9 cellular contexts compared by ENCODE assay signal in genomic region chr14:76710093-76711010, GRCh38. TPM values are rescaled to one million over a fixed set of nuclear protein-coding genes. Genes with fewer than 3 reads are reported as not detected.
DNase-seq lines count a peak whose midpoint lies in the region; ATAC-seq and TF ChIP-seq lines count a peak whose summit lies in the region.
"Had no signal": no experiment of that assay in that cellular context is flagged by ENCODE, and none has a peak within 500 bp of the region (broad histone marks: within the 10 kb centered on the region; RNA-seq: fewer than 3 reads in every experiment).

No MANE protein-coding gene starts in this region.

- H3K4me3 Mint-ChIP-seq in nephron = no peak overlapping the region
- no peak overlapping the region for H3K4me3 Mint-ChIP-seq in activated T-helper 2 cell treated with anti-CD3 and anti-CD28 coated beads, Interferon-gamma antibody, Interleukin-2, Interleukin-4, amounts not matched to agents 10 μg/mL and 5 μg/mL and 100 μg/mL, durations not matched to agents 14 hours and 24 hours and 36 hours (ENCODE audit: low read depth)
- H3K4me3 Mint-ChIP-seq: central memory CD8-positive, alpha-beta T cell had no signal

- peaks cover 3% of the 10 kb centered on the region for H3K9me3 Mint-ChIP-seq in nephron
- H3K9me3 Mint-ChIP-seq in activated T-helper 2 cell treated with anti-CD3 and anti-CD28 coated beads, Interferon-gamma antibody, Interleukin-2, Interleukin-4, amounts not matched to agents 10 μg/mL and 5 μg/mL and 100 μg/mL, durations not matched to agents 14 hours and 24 hours and 36 hours = no peaks in the 10 kb centered on the region
- H3K9me3 Mint-ChIP-seq: central memory CD8-positive, alpha-beta T cell had no signal

- no peak for TF ChIP-seq EP300 in esophagus muscularis mucosa (IDR thresholded peaks at IDR 0.05)

- WGBS in esophagus muscularis mucosa = 23% methylated on average over 12 of the region's 12 CpGs

- TF ChIP-seq POLR2A in NB4 (IDR thresholded peaks at IDR 0.05; ENCODE audit: extremely low read depth, insufficient read length) (no peak), esophagus muscularis mucosa (IDR thresholded peaks at IDR 0.05; ENCODE audit: low read depth) (no peak)

- TF ChIP-seq CTCF in NB4 (IDR thresholded peaks at IDR 0.05; ENCODE audit: low read depth, low read length) (peak; percentile 65), esophagus muscularis mucosa (IDR thresholded peaks at IDR 0.05) (peak; percentile 71 to 82 (median 75)), nephron (IDR thresholded peaks at IDR 0.05; ENCODE audit: unreplicated experiment in 3 of 3) (peak; percentile 76 to 80 (median 76))

- H3K4me3 ChIP-seq in NB4 (ENCODE audit: low read depth, low read length) (no peak overlapping the region), esophagus muscularis mucosa (no peak overlapping the region)

- no peak overlapping the region for H3K27ac ChIP-seq in esophagus muscularis mucosa (replicated peaks in 1 of 4)

- peaks cover 3% of the 10 kb centered on the region for H3K27me3 Mint-ChIP-seq in nephron (ENCODE audit: low read depth)
- H3K27me3 Mint-ChIP-seq in activated T-helper 2 cell treated with anti-CD3 and anti-CD28 coated beads, Interferon-gamma antibody, Interleukin-2, Interleukin-4, amounts not matched to agents 10 μg/mL and 5 μg/mL and 100 μg/mL, durations not matched to agents 14 hours and 24 hours and 36 hours (ENCODE audit: low read depth) = peaks cover under 1% of the 10 kb centered on the region

- peaks cover 8% of the 10 kb centered on the region for H3K4me1 Mint-ChIP-seq in nephron
- H3K4me1 Mint-ChIP-seq in activated T-helper 2 cell treated with anti-CD3 and anti-CD28 coated beads, Interferon-gamma antibody, Interleukin-2, Interleukin-4, amounts not matched to agents 10 μg/mL and 5 μg/mL and 100 μg/mL, durations not matched to agents 14 hours and 24 hours and 36 hours (ENCODE audit: low read depth) = no peaks in the 10 kb centered on the region
- H3K4me1 Mint-ChIP-seq: central memory CD8-positive, alpha-beta T cell had no signal

- no peak for ATAC-seq in HG02763 (IDR thresholded peaks at IDR 0.05; ENCODE audit: unreplicated experiment)

- intact Hi-C loops in esophagus muscularis mucosa (cut with DNase I) = loop anchor here (2.0 kb wide), 1 partner anchor 74 kb away; no protein-coding TSS in a partner anchor
- intact Hi-C loops in activated T-helper 2 cell treated with anti-CD3 and anti-CD28 coated beads, Interferon-gamma antibody, Interleukin-2, Interleukin-4, amounts not matched to agents 10 μg/mL and 5 μg/mL and 100 μg/mL, durations not matched to agents 14 hours and 24 hours and 36 hours (cut with micrococcal nuclease) = loop anchor here (1.0 to 5.0 kb wide), 3 partner anchors 74 to 362 kb away; no protein-coding TSS in a partner anchor

- peak; percentile 7 to 24 for DNase-seq in stimulated activated CD4-positive, alpha-beta T cell treated with anti-CD3 and anti-CD28 coated beads, Interleukin-2, amount 100 ng/mL, for 48 hours
- no peak for DNase-seq in stimulated activated CD4-positive, alpha-beta T cell treated with anti-CD3 and anti-CD28 coated beads, Interleukin-4, amount 100 ng/mL, for 1 hour
- DNase-seq in NB4 (ENCODE audit: low read depth) (peak; percentile 60), SKM-1 treated with dmso at 0.1 percent for 144 hours (lab: John Stamatoyannopoulos, UW; ENCODE audit: unreplicated experiment) (peak; percentile 7), esophagus muscularis mucosa (ENCODE audit: extremely low spot score) (no peak)
- no peak for DNase-seq in activated T-helper 2 cell treated with anti-CD3 and anti-CD28 coated beads, Interferon-gamma antibody, Interleukin-2, Interleukin-4, amounts not matched to agents 10 μg/mL and 5 μg/mL and 100 μg/mL, durations not matched to agents 14 hours and 24 hours and 36 hours (ENCODE audit: low spot score)

- H3K27me3 ChIP-seq in esophagus muscularis mucosa = peaks cover 0 to 5% (median 0%) of the 10 kb centered on the region in 4 donors

- peaks cover 0 to 13% (median under 1%) of the 10 kb centered on the region in 4 donors for H3K4me1 ChIP-seq in esophagus muscularis mucosa

- peaks cover 3% of the 10 kb centered on the region for H3K36me3 Mint-ChIP-seq in nephron (ENCODE audit: low read depth)
- no peaks in the 10 kb centered on the region for H3K36me3 Mint-ChIP-seq in activated T-helper 2 cell treated with anti-CD3 and anti-CD28 coated beads, Interferon-gamma antibody, Interleukin-2, Interleukin-4, amounts not matched to agents 10 μg/mL and 5 μg/mL and 100 μg/mL, durations not matched to agents 14 hours and 24 hours and 36 hours (ENCODE audit: low read depth)

- H3K36me3 ChIP-seq in esophagus muscularis mucosa = no peaks in the 10 kb centered on the region

- no peak overlapping the region for H3K27ac Mint-ChIP-seq in nephron
- H3K27ac Mint-ChIP-seq in activated T-helper 2 cell treated with anti-CD3 and anti-CD28 coated beads, Interferon-gamma antibody, Interleukin-2, Interleukin-4, amounts not matched to agents 10 μg/mL and 5 μg/mL and 100 μg/mL, durations not matched to agents 14 hours and 24 hours and 36 hours = no peak overlapping the region

- H3K9me3 ChIP-seq in esophagus muscularis mucosa = no peaks in the 10 kb centered on the region

RNA-seq across cellular contexts. Expression of gene VASH1, which starts 50.9 kb away (rescaled TPM):
- total RNA-seq in esophagus muscularis mucosa = 10 to 100 TPM in 2 of 4 donors, 1 to 10 TPM in 2; 5.6 to 17.5 (median 9.2) TPM
- 12.4 and 12.9 TPM in 2 replicates for total RNA-seq in activated T-helper 2 cell treated with anti-CD3 and anti-CD28 coated beads, Interferon-gamma antibody, Interleukin-2, Interleukin-4, amounts not matched to agents 10 μg/mL and 5 μg/mL and 100 μg/mL, durations not matched to agents 14 hours and 24 hours and 36 hours

Comparison
In these comparisons a context has a peak if more than half of its experiments do, and no peak if none do; other contexts are left out.
1. DNase-seq: peak in stimulated activated CD4-positive, alpha-beta T cell treated with anti-CD3 and anti-CD28 coated beads, Interleukin-2, amount 100 ng/mL, for 48 hours (2 of 2), NB4 (single experiment) and SKM-1 treated with dmso at 0.1 percent for 144 hours (single experiment); none in stimulated activated CD4-positive, alpha-beta T cell treated with anti-CD3 and anti-CD28 coated beads, Interleukin-4, amount 100 ng/mL, for 1 hour (single experiment), esophagus muscularis mucosa (single experiment) and activated T-helper 2 cell treated with anti-CD3 and anti-CD28 coated beads, Interferon-gamma antibody, Interleukin-2, Interleukin-4, amounts not matched to agents 10 μg/mL and 5 μg/mL and 100 μg/mL, durations not matched to agents 14 hours and 24 hours and 36 hours (single experiment).
2. Peak in every context shown above with its lines, with median percentiles within 50 percentile points of each other: CTCF ChIP-seq.